In genomic region chr2:163182764-163183354, GRCh38 we compare ENCODE assay signal across 8 cellular contexts.
DNase-seq lines count a peak whose midpoint lies in the region; ATAC-seq and TF ChIP-seq lines count a peak whose summit lies in the region.

No MANE protein-coding gene starts in this region.

- no peaks in the 10 kb centered on the region for H4K20me1 ChIP-seq in smooth muscle cell (ENCODE audit: low read depth)

- H3K4me3 Mint-ChIP-seq in endodermal cell, result no peak overlapping the region

- H3K36me3 ChIP-seq in endodermal cell (ENCODE audit: control insufficient read depth, insufficient read depth, low read length) (no peaks in the 10 kb centered on the region), smooth muscle cell (ENCODE audit: low read depth) (no peaks in the 10 kb centered on the region)

- H3K4me3 ChIP-seq in endodermal cell (ENCODE audit: low read length) (no peak overlapping the region), smooth muscle cell (no peak overlapping the region)

- ATAC-seq in HG03108 (IDR thresholded peaks at IDR 0.05; ENCODE audit: unreplicated experiment) (no peak), GM21717 (IDR thresholded peaks at IDR 0.05; ENCODE audit: unreplicated experiment) (no peak)

- no peak overlapping the region for H3K27ac Mint-ChIP-seq in endodermal cell

- no peaks in the 10 kb centered on the region for H3K9me3 Mint-ChIP-seq in endodermal cell

- H3K27ac ChIP-seq in endodermal cell (ENCODE audit: low read depth, low read length) (no peak overlapping the region), smooth muscle cell (ENCODE audit: low read depth) (no peak overlapping the region)

- no peaks in the 10 kb centered on the region for H3K79me2 ChIP-seq in smooth muscle cell (ENCODE audit: low read depth)

- no peaks in the 10 kb centered on the region for H3K9me3 ChIP-seq in endodermal cell (ENCODE audit: control insufficient read depth, low read length)
- no peaks in the 10 kb centered on the region for H3K9me3 ChIP-seq in smooth muscle cell (replicated peaks; ENCODE audit: low read depth)

- WGBS in endodermal cell (ENCODE audit: insufficient coverage in 1 of 2, insufficient read length in 1 of 2), 2 experiments, result 86% methylated on average over 1 of the region's 2 CpGs; no CpG with 5 or more reads in 1 of the 2 experiments
- WGBS in smooth muscle cell (ENCODE audit: low lambda C conversion rate), result 60% methylated on average over 2 of the region's 2 CpGs

- H3K27me3 ChIP-seq in endodermal cell (ENCODE audit: control insufficient read depth, insufficient read depth, low read length, poor library complexity, severe bottlenecking), result no peaks in the 10 kb centered on the region
- H3K27me3 ChIP-seq in smooth muscle cell (ENCODE audit: low read depth), result peaks cover 13% of the 10 kb centered on the region

- no peak overlapping the region for H2AFZ ChIP-seq in smooth muscle cell (ENCODE audit: low read depth)

- H3K4me2 ChIP-seq in smooth muscle cell, result no peak overlapping the region

- no peak overlapping the region for H3K9ac ChIP-seq in endodermal cell (ENCODE audit: extremely low read depth, low read length, poor library complexity, severe bottlenecking)
- no peak overlapping the region for H3K9ac ChIP-seq in smooth muscle cell (ENCODE audit: low read depth)

- DNase-seq in EH (ENCODE audit: low read depth), result peak; percentile 28
- peak; percentile 30 for DNase-seq in H4 (ENCODE audit: low spot score)
- peak; percentile 30 for DNase-seq in NCI-H2196 (lab: John Stamatoyannopoulos, UW; ENCODE audit: unreplicated experiment)
- no peak for DNase-seq in endodermal cell
- DNase-seq in smooth muscle cell (lab: John Stamatoyannopoulos, UW; ENCODE audit: unreplicated experiment), result no peak
- no peak for DNase-seq in 8988T

- no peaks in the 10 kb centered on the region for H3F3A ChIP-seq in smooth muscle cell (ENCODE audit: low read depth)

- H3K4me1 ChIP-seq in endodermal cell (ENCODE audit: control insufficient read depth, insufficient read depth, low read length), result no peaks in the 10 kb centered on the region
- peaks cover 11% of the 10 kb centered on the region for H3K4me1 ChIP-seq in smooth muscle cell (ENCODE audit: low read depth)

- TF ChIP-seq CTCF in endodermal cell (conservative IDR thresholded peaks at IDR 0.05) (peak; percentile 79), smooth muscle cell (IDR thresholded peaks at IDR 0.05; ENCODE audit: borderline replicate concordance, insufficient read depth, poor library complexity, severe bottlenecking) (peak; percentile 63)

- H3K36me3 Mint-ChIP-seq in endodermal cell (ENCODE audit: low read depth), result no peaks in the 10 kb centered on the region

- H3K4me1 Mint-ChIP-seq in endodermal cell, result peaks cover 11% of the 10 kb centered on the region

- no peaks in the 10 kb centered on the region for H3K27me3 Mint-ChIP-seq in endodermal cell (ENCODE audit: insufficient read depth)

Comparison
In these comparisons a context has a peak if more than half of its experiments do, and no peak if none do; other contexts are left out.
1. DNase-seq: peak in EH (single experiment), H4 (single experiment) and NCI-H2196 (single experiment); none in endodermal cell (single experiment), smooth muscle cell (single experiment) and 8988T (single experiment).